16 cellular contexts compared by ENCODE assay signal in genomic region chr19:55132453-55133129, GRCh38. TPM values are rescaled to one million over a fixed set of nuclear protein-coding genes. Genes with fewer than 3 reads are reported as not detected.
DNase-seq lines count a peak whose midpoint lies in the region; ATAC-seq and TF ChIP-seq lines count a peak whose summit lies in the region.
"Had no signal": no experiment of that assay in that cellular context is flagged by ENCODE, and none has a peak within 500 bp of the region (broad histone marks: within the 10 kb centered on the region; RNA-seq: fewer than 3 reads in every experiment).

No MANE protein-coding gene starts in this region.

- H3K27me3 ChIP-seq in BE2C (peaks cover 69% of the 10 kb centered on the region), OCI-LY1 (ENCODE audit: insufficient read depth, low read length) (peaks cover 6% of the 10 kb centered on the region), left lung (peaks cover 9 to 79% of the 10 kb centered on the region in 2 donors)
- H3K27me3 ChIP-seq in effector memory CD4-positive, alpha-beta T cell (replicated peaks; ENCODE audit: control insufficient read depth, insufficient read depth, low read length, poor library complexity, severe bottlenecking): no peaks in the 10 kb centered on the region

- H3K4me3 ChIP-seq in BE2C (ENCODE audit: low read depth, low read length): no peak overlapping the region
- no peak overlapping the region for H3K4me3 ChIP-seq in OCI-LY1 (ENCODE audit: low read depth, low read length, poor library complexity, severe bottlenecking)
- no peak overlapping the region for H3K4me3 ChIP-seq in left lung
- H3K4me3 ChIP-seq in effector memory CD4-positive, alpha-beta T cell (ENCODE audit: insufficient read depth, low read depth, low read length, poor library complexity, severe bottlenecking): no peak overlapping the region

- H3K4me3 Mint-ChIP-seq in T-helper 2 cell treated with Interferon-gamma antibody and Interleukin-4, amounts not matched to agents 5 μg/mL and 100 μg/mL, for 36 hours: no peak overlapping the region
- H3K4me3 Mint-ChIP-seq: activated T-cell treated with anti-CD3 and anti-CD28 coated beads, Interleukin-2, amount 50 U/mL, for 72 hours; CD4-positive, CD25-positive, alpha-beta regulatory T cell had no signal

- H3K9ac ChIP-seq in ES-I3 (ENCODE audit: low read depth, low read length): 0 out of 2 replicates have a peak overlapping the region, but pooled peaks have one; percentile 6
- no peak overlapping the region for H3K9ac ChIP-seq in OCI-LY1 (ENCODE audit: low read length)

- H3K9me2 ChIP-seq in OCI-LY1 (ENCODE audit: low read depth, low read length): no peaks in the 10 kb centered on the region

- H2AFZ ChIP-seq in OCI-LY1 (ENCODE audit: low read length): no peak overlapping the region

- TF ChIP-seq CTCF in BE2C (IDR thresholded peaks at IDR 0.05; ENCODE audit: low read depth, low read length) (peak; percentile 59), OCI-LY1 (IDR thresholded peaks at IDR 0.05; ENCODE audit: low read length) (peak; percentile 57), left lung (IDR thresholded peaks at IDR 0.05) (no peak)

- no peaks in the 10 kb centered on the region for H3K4me1 Mint-ChIP-seq in T-helper 2 cell treated with Interferon-gamma antibody and Interleukin-4, amounts not matched to agents 5 μg/mL and 100 μg/mL, for 36 hours (ENCODE audit: low read depth)
- H3K4me1 Mint-ChIP-seq: CD4-positive, CD25-positive, alpha-beta regulatory T cell had no signal

- H3K9me3 Mint-ChIP-seq in T-helper 2 cell treated with Interferon-gamma antibody and Interleukin-4, amounts not matched to agents 5 μg/mL and 100 μg/mL, for 36 hours: no peaks in the 10 kb centered on the region
- H3K9me3 Mint-ChIP-seq: activated T-cell treated with anti-CD3 and anti-CD28 coated beads, Interleukin-2, amount 50 U/mL, for 72 hours; CD4-positive, CD25-positive, alpha-beta regulatory T cell had no signal

- H3K4me1 ChIP-seq in BE2C (no peaks in the 10 kb centered on the region), ES-I3 (ENCODE audit: insufficient read depth, low read length) (peaks cover 18% of the 10 kb centered on the region), OCI-LY1 (ENCODE audit: insufficient read depth, low read length, severe bottlenecking) (peaks cover 4% of the 10 kb centered on the region), left lung (no peaks in the 10 kb centered on the region)
- no peaks in the 10 kb centered on the region for H3K4me1 ChIP-seq in effector memory CD4-positive, alpha-beta T cell (ENCODE audit: control insufficient read depth, insufficient read depth, low read length, poor library complexity, severe bottlenecking)

- peak; percentile 45 for DNase-seq in BE2C
- no peak for DNase-seq in left lung
- DNase-seq in T-helper 2 cell treated with Interferon-gamma antibody and Interleukin-4, amounts not matched to agents 5 μg/mL and 100 μg/mL, for 36 hours (ENCODE audit: low spot score): no peak
- DNase-seq in CD1c-positive myeloid dendritic cell (ENCODE audit: extremely low spot score): no peak
- DNase-seq in effector memory CD4-positive, alpha-beta T cell: no peak
- DNase-seq: activated T-cell treated with anti-CD3 and anti-CD28 coated beads, Interleukin-2, amount 50 U/mL, for 72 hours; anterior cingulate cortex; CD4-positive, CD25-positive, alpha-beta regulatory T cell; foreskin fibroblast; GOT3; Kasumi-1 had no signal

- no peak overlapping the region for H3K27ac ChIP-seq in OCI-LY1 (ENCODE audit: low read depth, low read length, poor library complexity, severe bottlenecking)
- H3K27ac ChIP-seq in left lung: no peak overlapping the region
- H3K27ac ChIP-seq in effector memory CD4-positive, alpha-beta T cell (ENCODE audit: insufficient read depth, low read length, poor library complexity, severe bottlenecking): no peak overlapping the region

- H3K4me2 ChIP-seq in OCI-LY1 (ENCODE audit: low read length): no peak overlapping the region

- H4K20me1 ChIP-seq in OCI-LY1 (ENCODE audit: insufficient read depth, low read length): no peaks in the 10 kb centered on the region

- H3K36me3 ChIP-seq in BE2C (no peaks in the 10 kb centered on the region), ES-I3 (ENCODE audit: insufficient read depth, low read length) (no peaks in the 10 kb centered on the region), OCI-LY1 (ENCODE audit: insufficient read depth, low read length) (no peaks in the 10 kb centered on the region), left lung (no peaks in the 10 kb centered on the region)
- no peaks in the 10 kb centered on the region for H3K36me3 ChIP-seq in effector memory CD4-positive, alpha-beta T cell (ENCODE audit: control insufficient read depth, insufficient read depth, low read length)

- H3K27me3 Mint-ChIP-seq in T-helper 2 cell treated with Interferon-gamma antibody and Interleukin-4, amounts not matched to agents 5 μg/mL and 100 μg/mL, for 36 hours (ENCODE audit: low read depth): peaks cover 24% of the 10 kb centered on the region

- intact Hi-C loops in left lung (cut with DNase I): no loop called here

- no peaks in the 10 kb centered on the region for H3K36me3 Mint-ChIP-seq in T-helper 2 cell treated with Interferon-gamma antibody and Interleukin-4, amounts not matched to agents 5 μg/mL and 100 μg/mL, for 36 hours (ENCODE audit: low read depth)
- H3K36me3 Mint-ChIP-seq: CD4-positive, CD25-positive, alpha-beta regulatory T cell had no signal

- H3K27ac Mint-ChIP-seq in T-helper 2 cell treated with Interferon-gamma antibody and Interleukin-4, amounts not matched to agents 5 μg/mL and 100 μg/mL, for 36 hours: no peak overlapping the region
- H3K27ac Mint-ChIP-seq: activated T-cell treated with anti-CD3 and anti-CD28 coated beads, Interleukin-2, amount 50 U/mL, for 72 hours; CD4-positive, CD25-positive, alpha-beta regulatory T cell had no signal

- no peaks in the 10 kb centered on the region for H3F3A ChIP-seq in OCI-LY1 (ENCODE audit: insufficient read depth, low read length)

- peak; percentile 34 for ATAC-seq in left lung
- ATAC-seq in GM21515 (IDR thresholded peaks at IDR 0.05; ENCODE audit: unreplicated experiment): no peak
- ATAC-seq: activated CD4-positive, CD25-positive, alpha-beta regulatory T cell treated with anti-CD3 and anti-CD28 coated beads, Interleukin-2, amount 50 U/mL, for 24 hours; activated T-cell treated with anti-CD3 and anti-CD28 coated beads, Interleukin-2, amount 50 U/mL, for 72 hours had no signal

- H3K9me3 ChIP-seq in BE2C (no peaks in the 10 kb centered on the region), ES-I3 (ENCODE audit: control insufficient read depth, insufficient read depth, low read length) (no peaks in the 10 kb centered on the region), OCI-LY1 (ENCODE audit: low read length) (no peaks in the 10 kb centered on the region), left lung (no peaks in the 10 kb centered on the region)
- H3K9me3 ChIP-seq in effector memory CD4-positive, alpha-beta T cell (ENCODE audit: control insufficient read depth, low read length): no peaks in the 10 kb centered on the region

- no peaks in the 10 kb centered on the region for H3K79me2 ChIP-seq in OCI-LY1 (ENCODE audit: insufficient read depth, low read length)

RNA-seq across cellular contexts. Expression of gene PPP1R12C, which starts 15.2 kb away (rescaled TPM):
- polyA plus RNA-seq in BE2C (2012; ENCODE audit: insufficient read depth, insufficient read length, low read depth): 75.9 TPM
- total RNA-seq in left lung: 100 to 1,000 TPM in 1 of 2 donors, 10 to 100 TPM in 1; 93.2 to 113 TPM

RNA-seq across cellular contexts. Expression of gene TNNT1, which starts 16.4 kb away (rescaled TPM):
- polyA plus RNA-seq in BE2C (2012; ENCODE audit: insufficient read depth, insufficient read length, low read depth): 0.94 TPM
- 1 to 10 TPM in 1 of 2 donors, not detected in 1; 1.6 TPM for total RNA-seq in left lung
- total RNA-seq: CD4-positive, CD25-positive, alpha-beta regulatory T cell had no signal
- polyA plus RNA-seq: CD4-positive, CD25-positive, alpha-beta regulatory T cell had no signal

RNA-seq across cellular contexts. Expression of gene TNNI3, which starts 24.9 kb away (rescaled TPM):
- 12.3 TPM for polyA plus RNA-seq in BE2C (2012; ENCODE audit: insufficient read depth, insufficient read length, low read depth)
- 1 to 10 TPM; 1.2 to 1.6 TPM for total RNA-seq in left lung
- total RNA-seq: CD4-positive, CD25-positive, alpha-beta regulatory T cell; dermis microvascular lymphatic vessel endothelial cell had no signal
- polyA plus RNA-seq: CD4-positive, CD25-positive, alpha-beta regulatory T cell had no signal

RNA-seq across cellular contexts. Expression of gene DNAAF3, which starts 33.8 kb away (rescaled TPM):
- 0.77 TPM for polyA plus RNA-seq in BE2C (2012; ENCODE audit: insufficient read depth, insufficient read length, low read depth)
- total RNA-seq in left lung: 10 to 100 TPM in 1 of 2 donors, under 1 TPM in 1; 0.76 to 11.0 TPM
- total RNA-seq: CD4-positive, CD25-positive, alpha-beta regulatory T cell had no signal
- polyA plus RNA-seq: CD4-positive, CD25-positive, alpha-beta regulatory T cell had no signal

RNA-seq across cellular contexts. Expression of gene SYT5, which starts 47.5 kb away (rescaled TPM):
- 21.0 TPM for polyA plus RNA-seq in BE2C (2012; ENCODE audit: insufficient read depth, insufficient read length, low read depth)
- total RNA-seq in left lung: not detected

Comparison
In these comparisons a context has a peak if more than half of its experiments do, and no peak if none do; other contexts are left out.
1. CTCF ChIP-seq: peak in BE2C (single experiment) and OCI-LY1 (single experiment); none in left lung (0 of 2).